In genomic region chr2:190468814-190469569, GRCh38 we compare ENCODE assay signal across 8 cellular contexts.
DNase-seq lines count a peak whose midpoint lies in the region; ATAC-seq and TF ChIP-seq lines count a peak whose summit lies in the region.

No MANE protein-coding gene starts in this region.

- peaks cover 7% of the 10 kb centered on the region for H3K9me3 Mint-ChIP-seq in activated CD4-positive, alpha-beta memory T cell treated with anti-CD3 and anti-CD28 coated beads for 36 hours

- CTCF ChIA-PET in activated CD4-positive, alpha-beta memory T cell treated with anti-CD3 and anti-CD28 coated beads for 36 hours (lab: Charles Lee) = no interaction called here

- H3K4me1 Mint-ChIP-seq in activated CD4-positive, alpha-beta memory T cell treated with anti-CD3 and anti-CD28 coated beads for 36 hours (ENCODE audit: low read depth) = peaks cover 43% of the 10 kb centered on the region

- no peaks in the 10 kb centered on the region for H3K27me3 Mint-ChIP-seq in activated CD4-positive, alpha-beta memory T cell treated with anti-CD3 and anti-CD28 coated beads for 36 hours

- no peak for TF ChIP-seq CTCF in 22Rv1 (IDR thresholded peaks at IDR 0.05)
- no peak for TF ChIP-seq CTCF in kidney epithelial cell (IDR thresholded peaks at IDR 0.05; ENCODE audit: insufficient read depth, low read length, poor library complexity, severe bottlenecking)
- TF ChIP-seq CTCF in testis (IDR thresholded peaks at IDR 0.05) = no peak

- 25 to 36% methylated on average over 4 of the region's 4 CpGs for WGBS in testis, 2 donors

- H3K4me1 ChIP-seq in testis = peaks cover 34% of the 10 kb centered on the region

- ATAC-seq in GM18502 (IDR thresholded peaks at IDR 0.05; ENCODE audit: poor library complexity, unreplicated experiment) (peak; percentile 68), HG03103 (IDR thresholded peaks at IDR 0.05; ENCODE audit: low read depth, unreplicated experiment) (peak; percentile 50)

- peaks cover 38% of the 10 kb centered on the region for H3K36me3 Mint-ChIP-seq in activated CD4-positive, alpha-beta memory T cell treated with anti-CD3 and anti-CD28 coated beads for 36 hours

- H3K36me3 ChIP-seq in kidney epithelial cell (ENCODE audit: control insufficient read depth, insufficient read depth, low read length) (no peaks in the 10 kb centered on the region), testis (ENCODE audit: low read depth, missing control alignments) (no peaks in the 10 kb centered on the region)

- TF ChIP-seq POLR2A in testis (IDR thresholded peaks at IDR 0.05) = no peak

- intact Hi-C loops in testis (cut with DNase I; ENCODE audit: low total_unique reads) = no loop called here
- intact Hi-C loops in activated CD4-positive, alpha-beta memory T cell treated with anti-CD3 and anti-CD28 coated beads for 36 hours (cut with micrococcal nuclease) = no loop called here

- H3K27me3 ChIP-seq in kidney epithelial cell (ENCODE audit: control insufficient read depth, insufficient read depth, low read length) (no peaks in the 10 kb centered on the region), testis (no peaks in the 10 kb centered on the region)

- DNase-seq in NCI-H2196 treated with DMSO at 0.1 percent for 48 hours (lab: John Stamatoyannopoulos, UW; ENCODE audit: unreplicated experiment) = peak; percentile 87
- peak; percentile 91 for DNase-seq in brain pericyte (ENCODE audit: low read depth, low spot score)
- peak; percentile 47 for DNase-seq in kidney epithelial cell (ENCODE audit: low read depth)
- DNase-seq in testis = peak; percentile 92
- DNase-seq in activated CD4-positive, alpha-beta memory T cell treated with anti-CD3 and anti-CD28 coated beads for 36 hours = no peak

- H3K27ac Mint-ChIP-seq in activated CD4-positive, alpha-beta memory T cell treated with anti-CD3 and anti-CD28 coated beads for 36 hours = no peak overlapping the region

- H3K4me3 ChIP-seq in kidney epithelial cell (ENCODE audit: low read depth, low read length) = no peak overlapping the region
- H3K4me3 ChIP-seq in testis = no peak overlapping the region

- POLR2A ChIA-PET in activated CD4-positive, alpha-beta memory T cell treated with anti-CD3 and anti-CD28 coated beads for 36 hours (lab: Charles Lee) = interaction anchor here (0.7 kb wide), 1 partner anchor 11 kb away, joined by 4 read pairs; no protein-coding TSS in a partner anchor

- H3K9me3 ChIP-seq in testis = no peaks in the 10 kb centered on the region

- no peak overlapping the region for H3K4me3 Mint-ChIP-seq in activated CD4-positive, alpha-beta memory T cell treated with anti-CD3 and anti-CD28 coated beads for 36 hours

- H3K27ac ChIP-seq in 22Rv1 (peak overlapping the region; percentile 93), testis (peak overlapping the region; percentile 83 to 89)
